In the genomic region with DNA sequence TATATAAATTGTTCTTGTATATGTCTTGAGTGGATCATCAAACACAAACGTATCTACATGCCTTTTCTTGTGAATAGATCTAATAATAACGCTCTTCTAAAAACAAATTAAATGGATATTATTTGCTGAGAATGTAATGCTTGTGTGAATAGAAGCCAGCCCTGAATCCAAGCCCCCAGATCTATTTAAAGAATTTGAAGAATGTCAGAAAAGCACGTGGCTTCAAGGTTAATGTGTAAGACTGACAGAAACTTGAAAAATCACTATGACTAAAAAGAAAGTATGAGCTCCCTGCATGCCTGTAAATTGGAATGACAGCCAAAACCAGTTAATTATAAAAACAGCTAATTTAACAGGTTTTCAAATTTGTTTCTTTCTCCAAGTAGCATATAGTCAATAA, we compare ENCODE assay signal across 1 cellular context.
TF ChIP-seq lines count a peak whose summit lies in the region.

No MANE protein-coding gene starts in this region.

TF ChIP-seq in IMR-90, 13 proteins besides CTCF, POLR2A, EP300 and RAD21:
- TF ChIP-seq MAFK (IDR thresholded peaks at IDR 0.05; ENCODE audit: low read depth, low read length) (no peak), MXI1 (IDR thresholded peaks at IDR 0.05; ENCODE audit: borderline replicate concordance, low read depth, low read length) (no peak), ELK1 (IDR thresholded peaks at IDR 0.05; ENCODE audit: borderline replicate concordance, low read depth, low read length) (no peak), BHLHE40 (IDR thresholded peaks at IDR 0.05; ENCODE audit: low read depth, low read length) (no peak)
